1 cellular context compared by ENCODE assay signal in genomic region chr14:65102441-65103149, GRCh38.
TF ChIP-seq lines count a peak whose summit lies in the region.

A gene with protein sequence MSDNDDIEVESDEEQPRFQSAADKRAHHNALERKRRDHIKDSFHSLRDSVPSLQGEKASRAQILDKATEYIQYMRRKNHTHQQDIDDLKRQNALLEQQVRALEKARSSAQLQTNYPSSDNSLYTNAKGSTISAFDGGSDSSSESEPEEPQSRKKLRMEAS (minus strand): TSS chr14:65102517. CDS start chr14:65102339, 178 bp downstream.

TF ChIP-seq in HCT116, 20 proteins besides CTCF, POLR2A, EP300 and RAD21 (continued from another document):
- TF ChIP-seq ZBTB33 (IDR thresholded peaks at IDR 0.05; ENCODE audit: extremely low read depth, insufficient replicate concordance, low read length) (no peak), ZNF274 (IDR thresholded peaks at IDR 0.05; ENCODE audit: low read depth, low read length) (no peak), SIN3A (IDR thresholded peaks at IDR 0.05; ENCODE audit: low read depth) (peak; percentile 93), FOSL1 (IDR thresholded peaks at IDR 0.05; ENCODE audit: low read depth) (no peak), CEBPB (IDR thresholded peaks at IDR 0.05; ENCODE audit: low read depth) (no peak), EZH2phosphoT487 (IDR thresholded peaks at IDR 0.05; ENCODE audit: borderline replicate concordance) (no peak)
TF ChIP-seq in HCT116: peak in this region for 4.
